In the genomic region with DNA sequence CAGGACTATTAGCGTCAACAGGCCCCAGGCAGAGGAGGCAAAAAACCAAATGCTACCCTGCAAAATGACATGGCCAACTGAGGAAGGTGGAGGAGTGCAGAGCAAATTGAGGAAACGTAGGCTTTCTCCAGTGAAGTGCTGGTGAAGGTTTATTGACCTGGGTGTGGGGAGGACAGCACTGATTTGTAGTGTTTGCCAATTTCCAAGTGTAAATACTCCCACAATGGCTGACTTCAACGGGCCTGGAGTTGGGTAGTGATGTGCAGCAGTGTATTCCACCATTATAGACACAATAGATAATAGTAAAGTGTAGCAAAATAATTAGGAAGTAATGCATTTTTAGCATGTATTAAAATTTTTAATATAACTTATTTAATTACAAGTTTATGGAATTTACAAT, we compare ENCODE assay signal across 17 cellular contexts. TPM values are rescaled to one million over a fixed set of nuclear protein-coding genes. Genes with fewer than 3 reads are reported as not detected.
DNase-seq lines count a peak whose midpoint lies in the region; ATAC-seq and TF ChIP-seq lines count a peak whose summit lies in the region.
"Had no signal": no experiment of that assay in that cellular context is flagged by ENCODE, and none has a peak within 500 bp of the region (broad histone marks: within the 10 kb centered on the region; RNA-seq: fewer than 3 reads in every experiment).

No MANE protein-coding gene starts in this region.

- H3K18ac ChIP-seq in mesenchymal stem cell (ENCODE audit: low read depth in 1 of 2, low read length in 2 of 2) (no peak overlapping the region), trophoblast cell (ENCODE audit: low read length) (peak overlapping the region; percentile 45)

- no peak overlapping the region for H3K4me2 ChIP-seq in mesenchymal stem cell (ENCODE audit: low read length, poor library complexity, severe bottlenecking)
- no peak overlapping the region for H3K4me2 ChIP-seq in trophoblast cell (ENCODE audit: low read length)
- H3K4me2 ChIP-seq: KMS-11 had no signal

- H2AK5ac ChIP-seq in mesenchymal stem cell (ENCODE audit: low read length, severe bottlenecking) (peak overlapping the region; percentile 74), trophoblast cell (ENCODE audit: low read length) (peak overlapping the region; percentile 27)

- H3K79me2 ChIP-seq in trophoblast cell (ENCODE audit: control insufficient read depth, insufficient read depth, low read length, poor library complexity) = peaks cover 5% of the 10 kb centered on the region

- peak overlapping the region in 1 of 2 experiments; percentile 38 for H2BK12ac ChIP-seq in mesenchymal stem cell (ENCODE audit: low read length in 2 of 2)
- H2BK12ac ChIP-seq in trophoblast cell (ENCODE audit: low read length) = peak overlapping the region; percentile 63

- H2AFZ ChIP-seq in mesenchymal stem cell (ENCODE audit: low read depth, low read length) (no peak overlapping the region), trophoblast cell (ENCODE audit: insufficient read depth, low read length, poor library complexity) (no peak overlapping the region)

- H4K91ac ChIP-seq in mesenchymal stem cell (ENCODE audit: low read length) = no peak overlapping the region
- peak overlapping the region; percentile 25 for H4K91ac ChIP-seq in trophoblast cell (ENCODE audit: low read depth, low read length)

- H3K4me3 ChIP-seq in mesenchymal stem cell (ENCODE audit: insufficient read depth in 1 of 2, low read depth in 1 of 2, low read length in 2 of 2) (no peak overlapping the region), trophoblast cell (ENCODE audit: low read depth, low read length) (no peak overlapping the region), ovary (no peak overlapping the region)

- H2BK5ac ChIP-seq in mesenchymal stem cell (ENCODE audit: low read depth, low read length, poor library complexity, severe bottlenecking) (no peak overlapping the region), trophoblast cell (ENCODE audit: low read depth, low read length, poor library complexity) (peak overlapping the region; percentile 4)

- no peak overlapping the region for H3K4ac ChIP-seq in mesenchymal stem cell (ENCODE audit: low read depth in 1 of 2, low read length in 2 of 2)
- peak overlapping the region; percentile 12 for H3K4ac ChIP-seq in trophoblast cell (ENCODE audit: low read depth, low read length)

- H3K23ac ChIP-seq in mesenchymal stem cell (ENCODE audit: low read length in 2 of 2) = no peak overlapping the region
- H3K23ac ChIP-seq in trophoblast cell (ENCODE audit: low read length) = no peak overlapping the region

- H3K27ac ChIP-seq in mesenchymal stem cell (ENCODE audit: low read length, poor library complexity, severe bottlenecking) = no peak overlapping the region
- no peak overlapping the region for H3K27ac ChIP-seq in trophoblast cell (ENCODE audit: low read depth, low read length)
- H3K27ac ChIP-seq in substantia nigra (ENCODE audit: low read depth, low read length, poor library complexity, severe bottlenecking) = no peak overlapping the region
- no peak overlapping the region for H3K27ac ChIP-seq in ovary
- H3K27ac ChIP-seq: C4-2B, KMS-11 had no signal

- H3K79me1 ChIP-seq in mesenchymal stem cell (replicated peaks; ENCODE audit: low read length, poor library complexity, severe bottlenecking) (no peaks in the 10 kb centered on the region), trophoblast cell (ENCODE audit: low read length) (peaks cover 56% of the 10 kb centered on the region)

- peaks cover 20% of the 10 kb centered on the region for H3K4me1 ChIP-seq in mesenchymal stem cell (ENCODE audit: control insufficient read depth, insufficient read depth, low read depth, low read length)
- H3K4me1 ChIP-seq in trophoblast cell (ENCODE audit: control insufficient read depth in 1 of 2, insufficient read depth in 2 of 2, low read length in 2 of 2) = peaks cover 20 to 36% of the 10 kb centered on the region in 2 experiments
- H3K4me1 ChIP-seq in ovary (ENCODE audit: insufficient read depth) = no peaks in the 10 kb centered on the region
- H3K4me1 ChIP-seq: Caco-2 had no signal

- intact Hi-C loops in ovary (cut with DNase I) = loop anchor here in 1 of 4 donors (10.0 kb wide), 1 partner anchor 706 kb away; no protein-coding TSS in a partner anchor

- no peak overlapping the region for H2BK15ac ChIP-seq in mesenchymal stem cell (ENCODE audit: low read depth, poor library complexity, severe bottlenecking)

- H3K14ac ChIP-seq in mesenchymal stem cell (ENCODE audit: low read length in 2 of 2) = no peak overlapping the region
- peak overlapping the region; percentile 24 for H3K14ac ChIP-seq in trophoblast cell (ENCODE audit: low read length)

- no peak for TF ChIP-seq POLR2A in ovary (IDR thresholded peaks at IDR 0.05)

- H4K8ac ChIP-seq in mesenchymal stem cell (ENCODE audit: low read length) = no peak overlapping the region
- H4K8ac ChIP-seq in trophoblast cell (ENCODE audit: low read depth, low read length) = no peak overlapping the region

- TF ChIP-seq EP300 in ovary (IDR thresholded peaks at IDR 0.05) = no peak

- no peak for TF ChIP-seq CTCF in ovary (IDR thresholded peaks at IDR 0.05)

- H2BK120ac ChIP-seq in mesenchymal stem cell (ENCODE audit: low read depth, low read length) (no peak overlapping the region), trophoblast cell (ENCODE audit: insufficient read depth, low read length, poor library complexity) (peak overlapping the region; percentile 73)

- DNase-seq in HuH-7 (ENCODE audit: low spot score) (peak; percentile 36), left lobe of liver (ENCODE audit: low spot score) (no peak), mesenchymal stem cell (no peak), trophoblast cell (no peak), substantia nigra (lab: John Stamatoyannopoulos, UW) (no peak), ovary (no peak)
- DNase-seq: ACHN; Caco-2; CD4-positive, alpha-beta T cell; DMS79 treated with DMSO at 0.1 percent for 48 hours; GF-D8; GOT3; H7 had no signal

- H3K9me3 ChIP-seq in mesenchymal stem cell (ENCODE audit: control insufficient read depth, low read length) (no peaks in the 10 kb centered on the region), trophoblast cell (ENCODE audit: insufficient read depth, low read depth, low read length) (peaks cover 2% of the 10 kb centered on the region), ovary (no peaks in the 10 kb centered on the region)
- H3K9me3 ChIP-seq: Caco-2 had no signal

- no peak overlapping the region for H4K12ac ChIP-seq in trophoblast cell (ENCODE audit: low read depth, low read length)

- WGBS in mesenchymal stem cell = 95% methylated on average over 2 of the region's 3 CpGs
- WGBS in trophoblast cell (ENCODE audit: extremely low coverage, insufficient coverage, insufficient read length) = no CpG with 5 or more reads among the region's 3 CpGs
- WGBS in ovary, 3 donors = 49 to 72% (median 66%) methylated on average over 3 of the region's 3 CpGs

- H3K36me3 ChIP-seq in mesenchymal stem cell (ENCODE audit: control insufficient read depth in 1 of 2, insufficient read depth in 2 of 2, low read depth in 1 of 2, low read length in 2 of 2) (no peaks in the 10 kb centered on the region), trophoblast cell (ENCODE audit: control insufficient read depth in 1 of 2, insufficient read depth in 2 of 2, low read length in 2 of 2) (no peaks in the 10 kb centered on the region), ovary (no peaks in the 10 kb centered on the region)

- H3K9ac ChIP-seq in mesenchymal stem cell (ENCODE audit: low read length) (no peak overlapping the region), trophoblast cell (ENCODE audit: low read length) (no peak overlapping the region)
- H3K9ac ChIP-seq: KMS-11 had no signal

- H3K27me3 ChIP-seq in mesenchymal stem cell (ENCODE audit: control insufficient read depth in 1 of 2, insufficient read depth in 1 of 2, low read length in 2 of 2) (no peaks in the 10 kb centered on the region), trophoblast cell (ENCODE audit: insufficient read depth, low read length) (no peaks in the 10 kb centered on the region), ovary (no peaks in the 10 kb centered on the region)

- ATAC-seq in left lobe of liver (peak; percentile 49), GM19324 (IDR thresholded peaks at IDR 0.05; ENCODE audit: low FRiP score, unreplicated experiment) (no peak)
- ATAC-seq: HCT116 had no signal

RNA-seq across cellular contexts. Expression of a gene that starts 32.2 kb away (rescaled TPM):
- total RNA-seq in left lobe of liver (52.6 TPM), ovary (100 to 1,000 TPM; 204 to 695 (median 319) TPM)
- 825 TPM for polyA plus RNA-seq in mesenchymal stem cell (2013, experiment 1 of 2)
- polyA plus RNA-seq in mesenchymal stem cell (2013, experiment 2 of 2) = 826 TPM
- polyA plus RNA-seq in trophoblast cell (2013) = 3,520 and 3,660 TPM in 2 replicates
- polyA plus RNA-seq in ovary = 100 to 1,000 TPM; 332 to 676 TPM
